21 cellular contexts compared by ENCODE assay signal in genomic region chr5:92353107-92354030, GRCh38.
A peak's percentile ranks its signal among the peaks of the same experiment; 100 is the strongest.
DNase-seq lines count a peak whose midpoint lies in the region; ATAC-seq and TF ChIP-seq lines count a peak whose summit lies in the region.
"Had no signal": no experiment of that assay in that cellular context is flagged by ENCODE, and none has a peak within 500 bp of the region (broad histone marks: within the 10 kb centered on the region; RNA-seq: fewer than 3 reads in every experiment).

No MANE protein-coding gene starts in this region.

- H2AFZ ChIP-seq in hepatocyte = no peak overlapping the region

- CTCF ChIA-PET in RWPE1 (lab: Yijun Ruan, JAX) = interaction anchor here (0.7 kb wide), 1 partner anchor 344 kb away, joined by 3 read pairs; no protein-coding TSS in a partner anchor

- peak; percentile 11 for DNase-seq in AG20443 (ENCODE audit: low spot score)
- peak; percentile 4 for DNase-seq in HT1080 (ENCODE audit: low read depth)
- peak; percentile 63 for DNase-seq in amniotic epithelial cell (ENCODE audit: low read depth)
- peak; percentile 8 for DNase-seq in hepatocyte (ENCODE audit: low spot score)
- no peak for DNase-seq in RWPE1 (ENCODE audit: low spot score)
- no peak for DNase-seq in NOMO-1 treated with dmso at 0.1 percent for 144 hours (lab: John Stamatoyannopoulos, UW; ENCODE audit: unreplicated experiment)
- DNase-seq: endodermal cell; GF-D8; GOT3; Kasumi-1; left ventricle myocardium superior; NCI-H1436; RPMI8226; stimulated activated CD4-positive, alpha-beta T cell treated with anti-CD3 and anti-CD28 coated beads, Interleukin-4, amount 100 ng/mL, for 4 hours; stimulated activated CD8-positive, alpha-beta memory T cell treated with anti-CD3 and anti-CD28 coated beads, Interleukin-4, amount 100 ng/mL, for 48 hours; SW 1271 had no signal

- POLR2A ChIA-PET in RWPE1 (lab: Yijun Ruan, JAX; ENCODE audit: low non-redundant PET) = no interaction called here

- H3K27ac ChIP-seq in hepatocyte (no peak overlapping the region), RWPE1 (no peak overlapping the region)
- H3K27ac ChIP-seq: gastroesophageal sphincter, suprapubic skin had no signal

- TF ChIP-seq CTCF in hepatocyte (IDR thresholded peaks at IDR 0.05; ENCODE audit: poor library complexity) (no peak), RWPE1 (conservative IDR thresholded peaks at IDR 0.05; ENCODE audit: low read depth) (no peak)

- no peaks in the 10 kb centered on the region for H4K20me1 ChIP-seq in hepatocyte (ENCODE audit: insufficient read depth, poor library complexity, severe bottlenecking)

- H3K36me3 ChIP-seq in hepatocyte (replicated peaks; ENCODE audit: insufficient read depth, low read depth) = no peaks in the 10 kb centered on the region
- H3K36me3 ChIP-seq: gastroesophageal sphincter, suprapubic skin had no signal

- no peaks in the 10 kb centered on the region for H3K9me2 ChIP-seq in hepatocyte (replicated peaks; ENCODE audit: insufficient read depth)

- WGBS in hepatocyte (ENCODE audit: low lambda C conversion rate, missing lambda C conversion rate) = 80% methylated on average over 5 of the region's 5 CpGs

- no peak overlapping the region for H3K4me2 ChIP-seq in hepatocyte

- H3K27me3 ChIP-seq in hepatocyte = no peaks in the 10 kb centered on the region
- H3K27me3 ChIP-seq: gastroesophageal sphincter, suprapubic skin had no signal

- H3K9me3 ChIP-seq in hepatocyte (ENCODE audit: low read depth) = no peaks in the 10 kb centered on the region

- H3K79me2 ChIP-seq in hepatocyte = no peaks in the 10 kb centered on the region

- H3K4me1 ChIP-seq in hepatocyte (ENCODE audit: insufficient read depth) = peaks cover 4% of the 10 kb centered on the region
- H3K4me1 ChIP-seq: gastroesophageal sphincter, suprapubic skin had no signal

- ATAC-seq in HG03025 (IDR thresholded peaks at IDR 0.05; ENCODE audit: low FRiP score, unreplicated experiment) (no peak), GM18907 (IDR thresholded peaks at IDR 0.05; ENCODE audit: unreplicated experiment) (no peak)
- ATAC-seq: gastroesophageal sphincter, left ventricle myocardium superior, WTC11 had no signal

- no peak overlapping the region for H3K4me3 ChIP-seq in hepatocyte
- H3K4me3 ChIP-seq: gastroesophageal sphincter, suprapubic skin had no signal

Comparison
In these comparisons a context has a peak if more than half of its experiments do, and no peak if none do; other contexts are left out.
1. DNase-seq: peak in AG20443 (single experiment), HT1080 (single experiment), amniotic epithelial cell (single experiment) and hepatocyte (single experiment); none in RWPE1 (single experiment) and NOMO-1 treated with dmso at 0.1 percent for 144 hours (single experiment).